In genomic region chr19:5968431-5969373, GRCh38 we compare ENCODE assay signal across 1 cellular context.
TF ChIP-seq lines count a peak whose summit lies in the region.

No MANE protein-coding gene starts in this region.

TF ChIP-seq in endothelial cell of umbilical vein, 7 proteins besides CTCF, POLR2A, EP300 and RAD21 (continued from another document):
- no peak for TF ChIP-seq POLR2AphosphoS5 (IDR thresholded peaks at IDR 0.05; ENCODE audit: insufficient read depth, low read depth, low read length)
